ENCODE assay signal across 8 cellular contexts in genomic region chr7:5665106-5666025, GRCh38.
DNase-seq lines count a peak whose midpoint lies in the region; ATAC-seq and TF ChIP-seq lines count a peak whose summit lies in the region.

No MANE protein-coding gene starts in this region.

- no peak overlapping the region for H3K4me3 Mint-ChIP-seq in activated T-helper 17 cell treated with anti-CD3 and anti-CD28 coated beads, Interleukin-2, amount 50 U/mL, for 72 hours

- peak; percentile 84 for ATAC-seq in activated T-helper 17 cell treated with anti-CD3 and anti-CD28 coated beads, Interleukin-2, amount 50 U/mL, for 72 hours (replicated peaks)
- ATAC-seq in thoracic aorta (ENCODE audit: insufficient number of reproducible peaks, low FRiP score, low read depth) = peak; percentile 76
- no peak for ATAC-seq in GM21423 (IDR thresholded peaks at IDR 0.05; ENCODE audit: unreplicated experiment)

- H3K9me3 Mint-ChIP-seq in activated T-helper 17 cell treated with anti-CD3 and anti-CD28 coated beads, Interleukin-2, amount 50 U/mL, for 72 hours = no peaks in the 10 kb centered on the region

- DNase-seq in EL (peak; percentile 78), Peyer's patch (peak in 2 of 3 donors; percentile 62 to 87), fibroblast of villous mesenchyme (ENCODE audit: low read depth) (peak; percentile 85), non-pigmented ciliary epithelial cell (ENCODE audit: low read depth) (peak; percentile 41), thoracic aorta (ENCODE audit: low spot score) (peak; percentile 46)

- no peak overlapping the region for H3K27ac Mint-ChIP-seq in activated T-helper 17 cell treated with anti-CD3 and anti-CD28 coated beads, Interleukin-2, amount 50 U/mL, for 72 hours

- TF ChIP-seq POLR2A in Peyer's patch (IDR thresholded peaks at IDR 0.05) = no peak

- H3K36me3 Mint-ChIP-seq in activated T-helper 17 cell treated with anti-CD3 and anti-CD28 coated beads, Interleukin-2, amount 50 U/mL, for 72 hours (ENCODE audit: low read depth) = peaks cover 48% of the 10 kb centered on the region

- H3K4me3 ChIP-seq in Peyer's patch (no peak overlapping the region), fibroblast of villous mesenchyme (ENCODE audit: low read depth, low read length) (no peak overlapping the region), thoracic aorta (no peak overlapping the region)

- H3K36me3 ChIP-seq in Peyer's patch (peaks cover 0 to 15% (median 0%) of the 10 kb centered on the region in 3 donors), thoracic aorta (no peaks in the 10 kb centered on the region)

- H3K4me1 ChIP-seq in Peyer's patch = peaks cover 0 to 14% (median 0%) of the 10 kb centered on the region in 4 donors
- peaks cover 0 to 19% of the 10 kb centered on the region in 2 donors for H3K4me1 ChIP-seq in thoracic aorta (ENCODE audit: control insufficient read depth in 1 of 2, low read depth in 2 of 2)

- H3K27me3 ChIP-seq in Peyer's patch = no peaks in the 10 kb centered on the region
- no peaks in the 10 kb centered on the region for H3K27me3 ChIP-seq in thoracic aorta (replicated peaks; ENCODE audit: insufficient read depth)

- H3K27me3 Mint-ChIP-seq in activated T-helper 17 cell treated with anti-CD3 and anti-CD28 coated beads, Interleukin-2, amount 50 U/mL, for 72 hours = no peaks in the 10 kb centered on the region

- no peak overlapping the region for H3K27ac ChIP-seq in Peyer's patch
- no peak overlapping the region for H3K27ac ChIP-seq in thoracic aorta

- TF ChIP-seq CTCF in LNCAP (IDR thresholded peaks at IDR 0.05) (peak; percentile 86), Peyer's patch (IDR thresholded peaks at IDR 0.05) (peak; percentile 69 to 92 (median 86)), fibroblast of villous mesenchyme (IDR thresholded peaks at IDR 0.05; ENCODE audit: insufficient read depth, low read depth, low read length) (peak; percentile 82), thoracic aorta (IDR thresholded peaks at IDR 0.05) (peak; percentile 77)

- H3K4me1 Mint-ChIP-seq in activated T-helper 17 cell treated with anti-CD3 and anti-CD28 coated beads, Interleukin-2, amount 50 U/mL, for 72 hours = peaks cover 11% of the 10 kb centered on the region

- H3K9me3 ChIP-seq in Peyer's patch (no peaks in the 10 kb centered on the region), thoracic aorta (no peaks in the 10 kb centered on the region)
